Comparison of ENCODE assay signal across 30 cellular contexts in genomic region chr1:70115315-70115714, GRCh38.
"Had no signal": no experiment of that assay in that cellular context is flagged by ENCODE, and none has a peak within 500 bp of the region (broad histone marks: within the 10 kb centered on the region; RNA-seq: fewer than 3 reads in every experiment).

No MANE protein-coding gene starts in this region.

- H3K79me2 ChIP-seq: parathyroid adenoma had no signal

- H3K9me3 ChIP-seq: ovary, psoas muscle, spleen, suprapubic skin, testis, tibial artery, transverse colon, upper lobe of right lung, uterus had no signal

- H3K9ac ChIP-seq: neural progenitor cell, parathyroid adenoma had no signal

- H3K4me2 ChIP-seq: neural progenitor cell, smooth muscle cell had no signal

- H3K36me3 ChIP-seq: neural progenitor cell, ovary, spleen, suprapubic skin, tibial artery, transverse colon, upper lobe of right lung, uterus had no signal

- ATAC-seq: naive thymus-derived CD8-positive, alpha-beta T cell; natural killer cell treated with Interleukin-12 subunit alpha and Interleukin-12 subunit beta and Interleukin-15 and Interleukin-18, amount 100 ng/mL, for 72 hours; psoas muscle; right cardiac atrium; sciatic nerve; stimulated activated memory B cell treated with anti-CD40 and anti-IgM and Interleukin-4, amounts not matched to agents 10 μg/mL and 1 μg/mL and 100 μg/mL, for 72 hours; stimulated activated naive CD8-positive, alpha-beta T cell treated with anti-CD3 and anti-CD28 coated beads, Interleukin-15, amount 100 ng/mL, for 72 hours; stimulated activated naive CD8-positive, alpha-beta T cell treated with anti-CD3 and anti-CD28 coated beads, Interleukin-15, Interleukin-2, amounts not matched to agents 100 U/mL and 50 U/mL, for 24 hours; upper lobe of right lung had no signal

- H3K4me3 ChIP-seq: neural progenitor cell, ovary, psoas muscle, skin epidermis, smooth muscle cell, spleen, suprapubic skin, testis, tibial artery, transverse colon, upper lobe of right lung, uterus had no signal

- H3K4me1 ChIP-seq: parathyroid adenoma, psoas muscle, spleen, suprapubic skin, testis, tibial artery, transverse colon, upper lobe of right lung, uterus had no signal

- DNase-seq: naive thymus-derived CD8-positive, alpha-beta T cell; nephron progenitor cell; occipital lobe; ovary; posterior cingulate gyrus; psoas muscle; right cardiac atrium; spleen; stimulated activated CD4-positive, alpha-beta T cell treated with anti-CD3 and anti-CD28 coated beads, Interleukin-12 subunit alpha, Interleukin-12 subunit beta, amount 100 ng/mL, for 4 hours; stimulated activated CD4-positive, alpha-beta T cell treated with anti-CD3 and anti-CD28 coated beads, Interleukin-1b, Interleukin-23, amount 100 ng/mL, for 48 hours; stimulated activated CD4-positive, alpha-beta T cell treated with anti-CD3 and anti-CD28 coated beads, Interleukin-4, amount 100 ng/mL, for 1 hour; stimulated activated CD4-positive, alpha-beta T cell treated with anti-CD3 and anti-CD28 coated beads, Interleukin-4, amount 100 ng/mL, for 4 hours; stimulated activated CD8-positive, alpha-beta memory T cell treated with anti-CD3 and anti-CD28 coated beads, Interleukin-4, amount 100 ng/mL, for 48 hours; stimulated activated naive CD4-positive, alpha-beta T cell; stimulated activated naive CD8-positive, alpha-beta T cell treated with anti-CD3 and anti-CD28 coated beads, Interleukin-15, amount 100 ng/mL, for 72 hours; stimulated activated naive CD8-positive, alpha-beta T cell treated with anti-CD3 and anti-CD28 coated beads, Interleukin-15, Interleukin-2, amounts not matched to agents 100 U/mL and 50 U/mL, for 24 hours; substantia nigra; testis; tibial artery; transverse colon; upper lobe of right lung; uterus had no signal

- H3K27me3 ChIP-seq: neural progenitor cell, ovary, suprapubic skin, testis, tibial artery, transverse colon, upper lobe of right lung, uterus had no signal

- H2AFZ ChIP-seq: neural progenitor cell, parathyroid adenoma had no signal

- H3K27ac ChIP-seq: neural progenitor cell, ovary, parathyroid adenoma, psoas muscle, skin epidermis, spleen, suprapubic skin, testis, tibial artery, transverse colon, upper lobe of right lung, uterus had no signal
